Comparison of ENCODE assay signal across 8 cellular contexts in genomic region chr7:4683043-4683883, GRCh38. TPM values are rescaled to one million over a fixed set of nuclear protein-coding genes. Genes with fewer than 3 reads are reported as not detected.
A peak's percentile ranks its signal among the peaks of the same experiment; 100 is the strongest.
DNase-seq lines count a peak whose midpoint lies in the region; ATAC-seq and TF ChIP-seq lines count a peak whose summit lies in the region.

No MANE protein-coding gene starts in this region.

- peak; percentile 50 for DNase-seq in activated T-cell treated with anti-CD3 and anti-CD28 coated beads, Interleukin-2, amount 50 U/mL, for 24 hours
- DNase-seq in psoas muscle (peak in 1 of 2 donors; percentile 58), NCI-H2227 (lab: John Stamatoyannopoulos, UW; ENCODE audit: unreplicated experiment) (no peak), NCI-H510A (lab: John Stamatoyannopoulos, UW) (no peak)

- H3K27ac ChIP-seq in ACC112 (ENCODE audit: low read depth, low read length) (peak overlapping the region; percentile 90), HUES6 (ENCODE audit: low read depth, low read length) (no peak overlapping the region), gastroesophageal sphincter (peak overlapping the region; percentile 73 to 95 (median 93)), psoas muscle (peak overlapping the region; percentile 84)

- no peak for TF ChIP-seq CTCF in gastroesophageal sphincter (IDR thresholded peaks at IDR 0.05)
- no peak for TF ChIP-seq CTCF in psoas muscle (IDR thresholded peaks at IDR 0.05)

- H3K4me1 Mint-ChIP-seq in activated T-cell treated with anti-CD3 and anti-CD28 coated beads, Interleukin-2, amount 50 U/mL, for 24 hours (ENCODE audit: low read depth), result peaks cover 39% of the 10 kb centered on the region

- H3K4me1 ChIP-seq in ACC112 (ENCODE audit: control insufficient read depth, insufficient read depth, low read length, unreplicated experiment) (peaks cover 7% of the 10 kb centered on the region), HUES6 (ENCODE audit: control insufficient read depth, insufficient read depth, low read length) (peaks cover 17% of the 10 kb centered on the region), gastroesophageal sphincter (peaks cover 0 to 48% (median 18%) of the 10 kb centered on the region in 3 donors), psoas muscle (peaks cover 34% of the 10 kb centered on the region)

- H3K9me3 Mint-ChIP-seq in activated T-cell treated with anti-CD3 and anti-CD28 coated beads, Interleukin-2, amount 50 U/mL, for 24 hours, result peaks cover 2% of the 10 kb centered on the region

- H3K9me3 ChIP-seq in HUES6 (ENCODE audit: control insufficient read depth, insufficient read depth, low read depth, low read length), result no peaks in the 10 kb centered on the region
- H3K9me3 ChIP-seq in gastroesophageal sphincter, result no peaks in the 10 kb centered on the region
- no peaks in the 10 kb centered on the region for H3K9me3 ChIP-seq in psoas muscle

- H3K4me3 Mint-ChIP-seq in activated T-cell treated with anti-CD3 and anti-CD28 coated beads, Interleukin-2, amount 50 U/mL, for 24 hours, result peak overlapping the region; percentile 90

- H3K27me3 ChIP-seq in ACC112 (ENCODE audit: insufficient read depth, low read length), result no peaks in the 10 kb centered on the region
- peaks cover 37% of the 10 kb centered on the region for H3K27me3 ChIP-seq in HUES6 (ENCODE audit: control insufficient read depth, insufficient read depth, low read length)
- H3K27me3 ChIP-seq in gastroesophageal sphincter, result no peaks in the 10 kb centered on the region
- no peaks in the 10 kb centered on the region for H3K27me3 ChIP-seq in psoas muscle (ENCODE audit: insufficient read depth in 3 of 3, low read length in 2 of 3)

- H3K27ac Mint-ChIP-seq in activated T-cell treated with anti-CD3 and anti-CD28 coated beads, Interleukin-2, amount 50 U/mL, for 24 hours, result peak overlapping the region; percentile 97

- 0% methylated on average over 1 to 6 of the region's 23 CpGs for WGBS in gastroesophageal sphincter (ENCODE audit: low coverage in 1 of 2), 2 donors
- WGBS in psoas muscle, 3 donors, result 3 to 8% (median 4%) methylated on average over 19 to 23 of the region's 23 CpGs

- peaks cover 32% of the 10 kb centered on the region for H3K36me3 Mint-ChIP-seq in activated T-cell treated with anti-CD3 and anti-CD28 coated beads, Interleukin-2, amount 50 U/mL, for 24 hours (ENCODE audit: low read depth)

- H3K36me3 ChIP-seq in ACC112 (ENCODE audit: insufficient read depth, low read length) (peaks cover 5% of the 10 kb centered on the region; the same call in 1 of the 2 replicates), HUES6 (ENCODE audit: control insufficient read depth, insufficient read depth, low read length) (no peaks in the 10 kb centered on the region), gastroesophageal sphincter (no peaks in the 10 kb centered on the region), psoas muscle (ENCODE audit: insufficient read depth in 1 of 2, low read depth in 1 of 2) (no peaks in the 10 kb centered on the region)

- peaks cover 53% of the 10 kb centered on the region for H3K79me2 ChIP-seq in ACC112 (ENCODE audit: control insufficient read depth, insufficient read depth, low read length, unreplicated experiment)

- H2AFZ ChIP-seq in ACC112 (ENCODE audit: low read length, unreplicated experiment), result peak overlapping the region; percentile 50

- H3K4me3 ChIP-seq in ACC112 (ENCODE audit: low read depth, low read length) (peak overlapping the region; percentile 98), HUES6 (ENCODE audit: low read depth, low read length) (peak overlapping the region; percentile 96), gastroesophageal sphincter (peak overlapping the region; percentile 71 to 91), psoas muscle (peak overlapping the region; percentile 95)

- TF ChIP-seq POLR2A in gastroesophageal sphincter (IDR thresholded peaks at IDR 0.05), result no peak

- peak overlapping the region; percentile 73 for H3K9ac ChIP-seq in HUES6 (ENCODE audit: low read length)

- no peaks in the 10 kb centered on the region for H3K27me3 Mint-ChIP-seq in activated T-cell treated with anti-CD3 and anti-CD28 coated beads, Interleukin-2, amount 50 U/mL, for 24 hours

- intact Hi-C loops in psoas muscle (cut with DNase I), result loop anchor here (2.0 to 5.0 kb wide), 2 partner anchors 39 to 62 kb away; no protein-coding TSS in a partner anchor

- TF ChIP-seq EP300 in gastroesophageal sphincter (IDR thresholded peaks at IDR 0.05), result no peak

- ATAC-seq in gastroesophageal sphincter (no peak), psoas muscle (peak; percentile 33 to 67 (median 49)), GM21423 (IDR thresholded peaks at IDR 0.05; ENCODE audit: unreplicated experiment) (no peak)

RNA-seq across cellular contexts. Expression of gene FOXK1, which starts 1.2 kb away (rescaled TPM):
- 10 to 100 TPM; 28.5 to 45.2 (median 30.0) TPM for total RNA-seq in gastroesophageal sphincter
- 10 to 100 TPM; 16.8 to 26.4 (median 21.5) TPM for total RNA-seq in psoas muscle
- 1 to 10 TPM; 4.2 to 8.5 (median 8.3) TPM for polyA plus RNA-seq in psoas muscle

Comparison
In these comparisons a context has a peak if more than half of its experiments do, and no peak if none do; other contexts are left out.
1. ATAC-seq: peak in psoas muscle (4 of 4); none in gastroesophageal sphincter (single experiment) and GM21423 (single experiment).
2. Peak in every context shown above with its lines, with median percentiles within 50 percentile points of each other: H3K4me3 ChIP-seq.